9 cellular contexts compared by ENCODE assay signal in the genomic region with DNA sequence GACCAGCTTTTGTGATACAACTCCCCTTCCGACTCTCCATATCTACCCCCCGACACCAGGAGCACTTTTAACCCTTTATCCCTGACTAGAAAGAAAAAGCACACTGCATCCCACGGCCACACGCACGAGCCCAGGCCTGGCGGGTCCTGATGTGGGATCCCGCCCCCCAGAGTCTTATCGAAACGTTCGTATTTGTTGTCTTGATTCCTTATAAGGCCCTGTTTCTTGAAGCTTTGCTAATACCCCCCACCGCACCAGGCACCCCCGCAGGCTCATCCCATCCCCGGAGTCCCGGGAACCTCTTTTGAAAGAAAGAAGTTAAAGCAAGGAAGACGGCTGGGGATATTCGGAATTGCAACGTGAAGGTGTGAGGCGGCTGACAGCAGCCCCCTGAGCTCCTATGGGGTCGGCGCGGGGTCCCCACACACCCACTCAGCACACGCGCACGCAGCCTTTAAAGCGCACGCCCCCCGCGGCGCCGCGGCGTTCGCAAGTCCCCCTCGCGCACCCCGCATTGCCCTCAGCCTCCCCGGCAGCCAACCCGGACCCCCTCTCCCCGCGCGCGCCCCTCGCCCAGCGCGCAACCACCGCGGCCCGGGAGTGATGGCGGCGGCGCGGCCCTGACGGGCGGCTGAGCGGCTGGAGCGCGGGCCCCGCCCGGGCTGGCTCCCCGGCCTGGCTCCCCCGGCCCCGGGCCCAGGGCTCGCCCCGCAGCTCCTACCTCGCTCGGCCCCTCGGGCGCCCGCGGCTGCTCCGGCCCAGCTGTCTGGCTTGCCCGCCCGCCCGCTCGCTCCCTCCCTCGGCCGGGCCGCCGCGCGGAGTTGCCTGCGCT. TPM values are rescaled to one million over a fixed set of nuclear protein-coding genes. Genes with fewer than 3 reads are reported as not detected.
DNase-seq lines count a peak whose midpoint lies in the region; ATAC-seq, FAIRE-seq and TF ChIP-seq lines count a peak whose summit lies in the region.
"Had no signal": no experiment of that assay in that cellular context is flagged by ENCODE, and none has a peak within 500 bp of the region (broad histone marks: within the 10 kb centered on the region; RNA-seq: fewer than 3 reads in every experiment).

No MANE protein-coding gene starts in this region.

- peaks cover 3 to 6% of the 10 kb centered on the region in 2 donors for H3K4me1 ChIP-seq in kidney (ENCODE audit: control insufficient read depth in 1 of 2, insufficient read depth in 1 of 2, low read depth in 1 of 2, low read length in 2 of 2)

- FAIRE-seq in kidney (lab: Jason Lieb, UNC) (no peak), urothelium cell line (lab: Jason Lieb, UNC) (no peak)
- FAIRE-seq: colon had no signal

- DNase-seq in astrocyte of the spinal cord (ENCODE audit: low read depth, low spot score): peak; percentile 51
- DNase-seq in kidney: no peak
- DNase-seq in stimulated activated CD4-positive, alpha-beta T cell treated with anti-CD3 and anti-CD28 coated beads, Interleukin-4, amount 100 ng/mL, for 1 hour: peak; percentile 46
- DNase-seq in T1000 (lab: John Stamatoyannopoulos, UW): no peak
- DNase-seq in urothelium cell line (ENCODE audit: low spot score): no peak

- ATAC-seq in GM18498 (IDR thresholded peaks at IDR 0.05; ENCODE audit: unreplicated experiment) (peak; percentile 53), HG02970 (IDR thresholded peaks at IDR 0.05; ENCODE audit: low FRiP score, unreplicated experiment) (peak; percentile 44), SK-N-SH treated with all-trans-retinoic acid at 6 μM for 48 hours (peak; percentile 30)

- in situ Hi-C loops in astrocyte of the spinal cord (cut with HindIII; ENCODE audit: low sequenced_read_pairs): no loop called here

- H3K36me3 ChIP-seq in kidney (ENCODE audit: control insufficient read depth in 1 of 2, insufficient read depth in 2 of 2, low read length in 2 of 2): no peaks in the 10 kb centered on the region

- intact Hi-C loops in kidney (cut with DNase I): no loop called here

- peak overlapping the region; percentile 75 to 81 for H3K9ac ChIP-seq in kidney (ENCODE audit: low read length in 2 of 2)

- H3K27ac ChIP-seq in kidney (ENCODE audit: low read depth in 2 of 2, low read length in 2 of 2): peak overlapping the region; percentile 57 to 61

- H3K4me3 ChIP-seq in astrocyte of the spinal cord (ENCODE audit: low read depth, low read length) (peak overlapping the region; percentile 80), kidney (ENCODE audit: low read length in 2 of 2) (peak overlapping the region; percentile 77 to 80)

- H3K9me3 ChIP-seq in kidney (ENCODE audit: control insufficient read depth in 1 of 2, low read length in 2 of 2): no peaks in the 10 kb centered on the region

- no peak for TF ChIP-seq CTCF in astrocyte of the spinal cord (IDR thresholded peaks at IDR 0.05; ENCODE audit: low read depth, low read length)
- no peak for TF ChIP-seq CTCF in kidney (IDR thresholded peaks at IDR 0.05; ENCODE audit: borderline replicate concordance, extremely low read depth, insufficient read depth)

TF ChIP-seq in SK-N-SH treated with all-trans-retinoic acid at 6 μM for 48 hours, 23 proteins besides CTCF, POLR2A, EP300 and RAD21:
- TF ChIP-seq, protein P1, sequence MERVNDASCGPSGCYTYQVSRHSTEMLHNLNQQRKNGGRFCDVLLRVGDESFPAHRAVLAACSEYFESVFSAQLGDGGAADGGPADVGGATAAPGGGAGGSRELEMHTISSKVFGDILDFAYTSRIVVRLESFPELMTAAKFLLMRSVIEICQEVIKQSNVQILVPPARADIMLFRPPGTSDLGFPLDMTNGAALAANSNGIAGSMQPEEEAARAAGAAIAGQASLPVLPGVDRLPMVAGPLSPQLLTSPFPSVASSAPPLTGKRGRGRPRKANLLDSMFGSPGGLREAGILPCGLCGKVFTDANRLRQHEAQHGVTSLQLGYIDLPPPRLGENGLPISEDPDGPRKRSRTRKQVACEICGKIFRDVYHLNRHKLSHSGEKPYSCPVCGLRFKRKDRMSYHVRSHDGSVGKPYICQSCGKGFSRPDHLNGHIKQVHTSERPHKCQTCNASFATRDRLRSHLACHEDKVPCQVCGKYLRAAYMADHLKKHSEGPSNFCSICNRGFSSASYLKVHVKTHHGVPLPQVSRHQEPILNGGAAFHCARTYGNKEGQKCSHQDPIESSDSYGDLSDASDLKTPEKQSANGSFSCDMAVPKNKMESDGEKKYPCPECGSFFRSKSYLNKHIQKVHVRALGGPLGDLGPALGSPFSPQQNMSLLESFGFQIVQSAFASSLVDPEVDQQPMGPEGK (CRISPR knock-in tag; IDR thresholded peaks at IDR 0.05; ENCODE audit: borderline replicate concordance): peak; percentile 72; the same call in 1 of the 2 replicates
- TF ChIP-seq ZFP30 (CRISPR knock-in tag; IDR thresholded peaks at IDR 0.05): no peak
- no peak for TF ChIP-seq ESRRG (CRISPR knock-in tag; IDR thresholded peaks at IDR 0.05)
- no peak for TF ChIP-seq PPARA (CRISPR knock-in tag; IDR thresholded peaks at IDR 0.05; ENCODE audit: borderline replicate concordance)
- no peak for TF ChIP-seq BACH2 (CRISPR knock-in tag; IDR thresholded peaks at IDR 0.05; ENCODE audit: borderline replicate concordance)

RNA-seq across cellular contexts. Expression of a gene that starts 0.4 kb away (rescaled TPM):
- 68.0 TPM for total RNA-seq in kidney
- polyA plus RNA-seq in kidney (ENCODE audit: insufficient read depth, low read depth, low replicate concordance): 20.4 TPM

RNA-seq across cellular contexts. Expression of a gene that starts 12.6 kb away (rescaled TPM):
- 47.9 TPM for total RNA-seq in kidney
- polyA plus RNA-seq in kidney (ENCODE audit: insufficient read depth, low read depth, low replicate concordance): 11.5 TPM

Comparison
In these comparisons a context has a peak if more than half of its experiments do, and no peak if none do; other contexts are left out.
1. DNase-seq: peak in astrocyte of the spinal cord (single experiment) and stimulated activated CD4-positive, alpha-beta T cell treated with anti-CD3 and anti-CD28 coated beads, Interleukin-4, amount 100 ng/mL, for 1 hour (single experiment); none in kidney (single experiment), T1000 (single experiment) and urothelium cell line (single experiment).
2. Peak in every context shown above with its lines, with median percentiles within 50 percentile points of each other: ATAC-seq.